ENCODE assay signal across 14 cellular contexts in genomic region chr16:1093284-1094123, GRCh38. TPM values are rescaled to one million over a fixed set of nuclear protein-coding genes. Genes with fewer than 3 reads are reported as not detected.
DNase-seq lines count a peak whose midpoint lies in the region; ATAC-seq and TF ChIP-seq lines count a peak whose summit lies in the region.
"Had no signal": no experiment of that assay in that cellular context is flagged by ENCODE, and none has a peak within 500 bp of the region (broad histone marks: within the 10 kb centered on the region; RNA-seq: fewer than 3 reads in every experiment).

No MANE protein-coding gene starts in this region.

- no peak overlapping the region for H3K4me2 ChIP-seq in H9 (ENCODE audit: insufficient read depth, insufficient read length, low read length)
- no peak overlapping the region for H3K4me2 ChIP-seq in GM23248 (ENCODE audit: unreplicated experiment)
- H3K4me2 ChIP-seq: smooth muscle cell had no signal

- no peak overlapping the region for H3T11ph ChIP-seq in H9 (ENCODE audit: low read length)

- peak; percentile 71 for DNase-seq in activated CD4-positive, alpha-beta T cell treated with anti-CD3 and anti-CD28 coated beads for 48 hours
- no peak for DNase-seq in activated CD4-positive, alpha-beta T cell treated with anti-CD3 and anti-CD28 coated beads, Interleukin-2, amount 10 ng/mL, durations not matched to agents 24 days and 14 days
- peak; percentile 77 for DNase-seq in H9
- peak; percentile 61 for DNase-seq in activated CD8-positive, alpha-beta T cell treated with anti-CD3 and anti-CD28 coated beads for 36 hours
- DNase-seq in neural crest cell (ENCODE audit: low read depth, low spot score) = no peak
- DNase-seq in GM23248 = no peak
- no peak for DNase-seq in GM10248 (ENCODE audit: extremely low spot score)
- DNase-seq: natural killer cell, NCI-H226 had no signal

- no peaks in the 10 kb centered on the region for H3K9me2 ChIP-seq in GM23248 (ENCODE audit: insufficient read depth)

- no peak overlapping the region for H4K5ac ChIP-seq in H9 (ENCODE audit: insufficient read length, low read depth, low read length)

- no peak overlapping the region for H3K23ac ChIP-seq in H9 (ENCODE audit: insufficient read length, low read depth, low read length)

- intact Hi-C loops in activated CD4-positive, alpha-beta T cell treated with anti-CD3 and anti-CD28 coated beads, Interleukin-2, amount 10 ng/mL, durations not matched to agents 24 days and 14 days (cut with micrococcal nuclease) = no loop called here
- intact Hi-C loops in activated CD8-positive, alpha-beta T cell treated with anti-CD3 and anti-CD28 coated beads for 36 hours (cut with micrococcal nuclease) = no loop called here

- no peak overlapping the region for H2BK5ac ChIP-seq in H9 (ENCODE audit: insufficient read length, low read length)

- H3K18ac ChIP-seq in H9 (ENCODE audit: insufficient read length, low read depth, low read length) = no peak overlapping the region

- H2BK12ac ChIP-seq in H9 (ENCODE audit: insufficient read length, low read depth, low read length) = no peak overlapping the region

- H3K27me3 ChIP-seq in H9 (ENCODE audit: insufficient read depth, low read length) (no peaks in the 10 kb centered on the region), GM23248 (replicated peaks; ENCODE audit: insufficient read depth) (no peaks in the 10 kb centered on the region; the same call in 1 of the 2 replicates)

- H2BK120ac ChIP-seq in H9 (ENCODE audit: low read depth, low read length, poor library complexity, severe bottlenecking) = no peak overlapping the region

- no peak overlapping the region for H3K27ac Mint-ChIP-seq in activated CD4-positive, alpha-beta T cell treated with anti-CD3 and anti-CD28 coated beads, Interleukin-2, amount 10 ng/mL, durations not matched to agents 24 days and 14 days
- H3K27ac Mint-ChIP-seq in H9 (no peak overlapping the region; a peak in 2 of 7 replicates), neural crest cell (ENCODE audit: unreplicated experiment) (no peak overlapping the region)
- H3K27ac Mint-ChIP-seq in activated CD8-positive, alpha-beta T cell treated with anti-CD3 and anti-CD28 coated beads for 36 hours = no peak overlapping the region
- H3K27ac Mint-ChIP-seq: IgD-negative memory B cell, natural killer cell had no signal

- no CpG with 5 or more reads among the region's 85 CpGs for WGBS in H9 (ENCODE audit: extremely low coverage, insufficient read length, low lambda C conversion rate)
- WGBS in GM23248 (ENCODE audit: low coverage in 1 of 2, low lambda C conversion rate in 2 of 2, missing lambda C conversion rate in 2 of 2), 2 experiments = 34 to 50% methylated on average over 48 to 74 of the region's 85 CpGs

- POLR2A ChIA-PET in activated CD8-positive, alpha-beta T cell treated with anti-CD3 and anti-CD28 coated beads for 36 hours (lab: Charles Lee) = interaction anchor here (0.7 kb wide), 1 partner anchor 36 kb away, joined by 3 read pairs; no protein-coding TSS in a partner anchor
- POLR2A ChIA-PET in GM10248 (lab: Yijun Ruan, JAX) = no interaction called here

- no peaks in the 10 kb centered on the region for H3K23me2 ChIP-seq in H9 (ENCODE audit: insufficient read length, low read depth, low read length, poor library complexity, severe bottlenecking)

- no peaks in the 10 kb centered on the region for H3K36me3 ChIP-seq in GM23248 (ENCODE audit: low read depth)

- peak; percentile 74 for ATAC-seq in activated CD8-positive, alpha-beta T cell treated with anti-CD3 and anti-CD28 coated beads for 36 hours
- no peak for ATAC-seq in HG03280 (IDR thresholded peaks at IDR 0.05; ENCODE audit: unreplicated experiment)
- ATAC-seq: esophagus mucosa had no signal

- H2BK15ac ChIP-seq in H9 (ENCODE audit: low read depth, low read length) = no peak overlapping the region

- in situ Hi-C loops in GM23248 (cut with MboI) = no loop called here

- H3K27ac ChIP-seq in H9 (ENCODE audit: insufficient read length, low read depth, low read length) (no peak overlapping the region), GM23248 (no peak overlapping the region)

- H3K9ac ChIP-seq in H9 (ENCODE audit: extremely low read depth, insufficient read length, low read length) (no peak overlapping the region), GM23248 (no peak overlapping the region)

- no peak overlapping the region for H2AK5ac ChIP-seq in H9 (ENCODE audit: insufficient read length, low read length)

- H4K8ac ChIP-seq in H9 (replicated peaks; ENCODE audit: insufficient read length, low read depth, low read length) = no peak overlapping the region

- H3K14ac ChIP-seq in H9 (ENCODE audit: insufficient read depth, low read length) = no peak overlapping the region

- H2AFZ ChIP-seq in H9 (ENCODE audit: low read length) (no peak overlapping the region), GM23248 (no peak overlapping the region)

- H3K27me3 Mint-ChIP-seq in activated CD4-positive, alpha-beta T cell treated with anti-CD3 and anti-CD28 coated beads, Interleukin-2, amount 10 ng/mL, durations not matched to agents 24 days and 14 days = no peaks in the 10 kb centered on the region
- H3K27me3 Mint-ChIP-seq in H9 (ENCODE audit: low read depth) (peaks cover under 1% of the 10 kb centered on the region; the same call in 1 of the 2 replicates), neural crest cell (ENCODE audit: low read depth) (no peaks in the 10 kb centered on the region)
- H3K27me3 Mint-ChIP-seq in activated CD8-positive, alpha-beta T cell treated with anti-CD3 and anti-CD28 coated beads for 36 hours = no peaks in the 10 kb centered on the region

- H3F3A ChIP-seq in GM23248 (ENCODE audit: insufficient read depth) = no peaks in the 10 kb centered on the region

- TF ChIP-seq CTCF in H9 (conservative IDR thresholded peaks at IDR 0.05) = no peak
- no peak for TF ChIP-seq CTCF in activated CD8-positive, alpha-beta T cell treated with anti-CD3 and anti-CD28 coated beads for 36 hours (IDR thresholded peaks at IDR 0.05)
- no peak for TF ChIP-seq CTCF in neural crest cell (conservative IDR thresholded peaks at IDR 0.05)
- TF ChIP-seq CTCF in GM10248 (IDR thresholded peaks at IDR 0.05; ENCODE audit: control extremely low read depth, extremely low read depth, low read depth, missing control alignments) = no peak

- H3K56ac ChIP-seq in H9 (ENCODE audit: insufficient read length, low read depth, low read length) = no peak overlapping the region

- no peak overlapping the region for H3K4me3 ChIP-seq in GM23248
- H3K4me3 ChIP-seq: smooth muscle cell had no signal

- H4K91ac ChIP-seq in H9 (ENCODE audit: insufficient read length, low read depth, low read length) = no peak overlapping the region

- no peaks in the 10 kb centered on the region for H3K79me1 ChIP-seq in H9 (ENCODE audit: insufficient read depth, low read depth, low read length, poor library complexity, severe bottlenecking)

- no peaks in the 10 kb centered on the region for H3K4me1 Mint-ChIP-seq in activated CD4-positive, alpha-beta T cell treated with anti-CD3 and anti-CD28 coated beads, Interleukin-2, amount 10 ng/mL, durations not matched to agents 24 days and 14 days
- H3K4me1 Mint-ChIP-seq in H9 (peaks cover 0 to 14% of the 10 kb centered on the region in 2 experiments; a peak in 2 of 4 replicates), neural crest cell (peaks cover 9% of the 10 kb centered on the region)
- H3K4me1 Mint-ChIP-seq in activated CD8-positive, alpha-beta T cell treated with anti-CD3 and anti-CD28 coated beads for 36 hours (ENCODE audit: low read depth) = no peaks in the 10 kb centered on the region
- H3K4me1 Mint-ChIP-seq: IgD-negative memory B cell, natural killer cell had no signal

- H4K20me1 ChIP-seq in H9 (ENCODE audit: control insufficient read depth, insufficient read depth, insufficient read length) (no peaks in the 10 kb centered on the region), GM23248 (ENCODE audit: insufficient read depth) (no peaks in the 10 kb centered on the region)

- H3K4me3 Mint-ChIP-seq in activated CD4-positive, alpha-beta T cell treated with anti-CD3 and anti-CD28 coated beads, Interleukin-2, amount 10 ng/mL, durations not matched to agents 24 days and 14 days = no peak overlapping the region
- no peak overlapping the region; a peak in 1 of 5 replicates for H3K4me3 Mint-ChIP-seq in H9
- H3K4me3 Mint-ChIP-seq in activated CD8-positive, alpha-beta T cell treated with anti-CD3 and anti-CD28 coated beads for 36 hours = no peak overlapping the region
- H3K4me3 Mint-ChIP-seq in neural crest cell = peak overlapping the region; percentile 31
- H3K4me3 Mint-ChIP-seq: natural killer cell had no signal

- H2BK20ac ChIP-seq in H9 (ENCODE audit: low read depth, low read length, poor library complexity, severe bottlenecking) = no peak overlapping the region

- H3K36me3 Mint-ChIP-seq in activated CD4-positive, alpha-beta T cell treated with anti-CD3 and anti-CD28 coated beads, Interleukin-2, amount 10 ng/mL, durations not matched to agents 24 days and 14 days (ENCODE audit: low read depth) = no peaks in the 10 kb centered on the region
- H3K36me3 Mint-ChIP-seq in H9 (ENCODE audit: insufficient read depth in 1 of 3, low read depth in 3 of 3) = peaks cover 0 to 5% (median 3%) of the 10 kb centered on the region in 3 experiments; a peak in 3 of 7 replicates
- peaks cover 3% of the 10 kb centered on the region for H3K36me3 Mint-ChIP-seq in activated CD8-positive, alpha-beta T cell treated with anti-CD3 and anti-CD28 coated beads for 36 hours (ENCODE audit: low read depth)
- H3K36me3 Mint-ChIP-seq in neural crest cell (ENCODE audit: low read depth) = peaks cover 3% of the 10 kb centered on the region
- H3K36me3 Mint-ChIP-seq: IgD-negative memory B cell, natural killer cell had no signal

- H3K4me1 ChIP-seq in H9 (ENCODE audit: insufficient read depth, low read length) (no peaks in the 10 kb centered on the region), GM23248 (ENCODE audit: insufficient read depth) (no peaks in the 10 kb centered on the region)

- CTCF ChIA-PET in activated CD8-positive, alpha-beta T cell treated with anti-CD3 and anti-CD28 coated beads for 36 hours (lab: Charles Lee) = no interaction called here
- CTCF ChIA-PET in GM10248 (lab: Yijun Ruan, JAX) = no interaction called here

- H3K9me3 ChIP-seq in H9 (ENCODE audit: control insufficient read depth, low read depth, low read length) (no peaks in the 10 kb centered on the region), GM23248 (ENCODE audit: low read depth) (no peaks in the 10 kb centered on the region)

- H3K79me2 ChIP-seq in H9 (ENCODE audit: insufficient read depth, low read length) (no peaks in the 10 kb centered on the region), GM23248 (ENCODE audit: insufficient read depth) (no peaks in the 10 kb centered on the region)

- no peak overlapping the region for H3K4ac ChIP-seq in H9 (ENCODE audit: low read depth, low read length)

- no peaks in the 10 kb centered on the region for H3K9me3 Mint-ChIP-seq in activated CD4-positive, alpha-beta T cell treated with anti-CD3 and anti-CD28 coated beads, Interleukin-2, amount 10 ng/mL, durations not matched to agents 24 days and 14 days
- H3K9me3 Mint-ChIP-seq in H9 (peaks cover 4 to 9% of the 10 kb centered on the region in 2 experiments; a peak in 4 of 5 replicates), neural crest cell (no peaks in the 10 kb centered on the region)
- H3K9me3 Mint-ChIP-seq in activated CD8-positive, alpha-beta T cell treated with anti-CD3 and anti-CD28 coated beads for 36 hours = peaks cover 5% of the 10 kb centered on the region
- H3K9me3 Mint-ChIP-seq: natural killer cell had no signal

RNA-seq across cellular contexts. Expression of gene C1QTNF8, which starts 2.5 kb away (rescaled TPM):
- total RNA-seq in activated CD4-positive, alpha-beta T cell treated with anti-CD3 and anti-CD28 coated beads, Interleukin-2, amount 10 ng/mL, durations not matched to agents 24 days and 14 days = not detected in 2 replicates
- total RNA-seq in H9 (2021) = not detected in 2 replicates
- not detected for total RNA-seq in activated CD8-positive, alpha-beta T cell treated with anti-CD3 and anti-CD28 coated beads for 36 hours
- 0.19 and 0.30 TPM in 2 replicates for total RNA-seq in neural crest cell
- total RNA-seq in GM23248 (2014; rRNA removed; shearing (Covaris generic)) = not detected in 2 replicates
- not detected in 2 replicates for polyA plus RNA-seq in GM23248 (2016; fragmentation: Nextera tagmentation; extraction: Ambion mirVana)
- total RNA-seq: bronchial epithelial cell, esophagus mucosa, natural killer cell, smooth muscle cell had no signal
- polyA plus RNA-seq: IgD-negative memory B cell, smooth muscle cell had no signal

RNA-seq across cellular contexts. Expression of gene SSTR5, which starts 21.0 kb away (rescaled TPM):
- not detected in 2 replicates for total RNA-seq in activated CD4-positive, alpha-beta T cell treated with anti-CD3 and anti-CD28 coated beads, Interleukin-2, amount 10 ng/mL, durations not matched to agents 24 days and 14 days
- 0.22 and 0.37 TPM in 2 replicates for total RNA-seq in H9 (2021)
- total RNA-seq in activated CD8-positive, alpha-beta T cell treated with anti-CD3 and anti-CD28 coated beads for 36 hours = not detected
- total RNA-seq in neural crest cell = not detected in 2 replicates
- total RNA-seq in GM23248 (2014; rRNA removed; shearing (Covaris generic)) = not detected in 2 replicates
- not detected in 2 replicates for polyA plus RNA-seq in GM23248 (2016; fragmentation: Nextera tagmentation; extraction: Ambion mirVana)
- total RNA-seq: bronchial epithelial cell, esophagus mucosa, natural killer cell, smooth muscle cell had no signal
- polyA plus RNA-seq: IgD-negative memory B cell, smooth muscle cell had no signal

RNA-seq across cellular contexts. Expression of gene CACNA1H, which starts 59.4 kb away (rescaled TPM):
- total RNA-seq in activated CD4-positive, alpha-beta T cell treated with anti-CD3 and anti-CD28 coated beads, Interleukin-2, amount 10 ng/mL, durations not matched to agents 24 days and 14 days = 0.05 and 0.07 TPM in 2 replicates
- total RNA-seq in H9 (2021) (41.9 and 43.3 TPM in 2 replicates), neural crest cell (10.7 and 13.2 TPM in 2 replicates)
- under 1 TPM; 0.27 to 0.34 TPM for total RNA-seq in activated CD8-positive, alpha-beta T cell treated with anti-CD3 and anti-CD28 coated beads for 36 hours
- total RNA-seq in GM23248 (2014; rRNA removed; shearing (Covaris generic)) = 0.11 TPM in 1 of 2 replicates, not detected in the other
- not detected in 2 replicates for polyA plus RNA-seq in GM23248 (2016; fragmentation: Nextera tagmentation; extraction: Ambion mirVana)
- total RNA-seq: bronchial epithelial cell had no signal
- polyA plus RNA-seq: IgD-negative memory B cell had no signal

Comparison
In these comparisons a context has a peak if more than half of its experiments do, and no peak if none do; other contexts are left out.
1. DNase-seq: peak in activated CD4-positive, alpha-beta T cell treated with anti-CD3 and anti-CD28 coated beads for 48 hours (single experiment), H9 (single experiment) and activated CD8-positive, alpha-beta T cell treated with anti-CD3 and anti-CD28 coated beads for 36 hours (single experiment); none in activated CD4-positive, alpha-beta T cell treated with anti-CD3 and anti-CD28 coated beads, Interleukin-2, amount 10 ng/mL, durations not matched to agents 24 days and 14 days (single experiment), neural crest cell (single experiment), GM23248 (single experiment) and GM10248 (single experiment).